Comparison of ENCODE assay signal across 2 cellular contexts in the genomic region with DNA sequence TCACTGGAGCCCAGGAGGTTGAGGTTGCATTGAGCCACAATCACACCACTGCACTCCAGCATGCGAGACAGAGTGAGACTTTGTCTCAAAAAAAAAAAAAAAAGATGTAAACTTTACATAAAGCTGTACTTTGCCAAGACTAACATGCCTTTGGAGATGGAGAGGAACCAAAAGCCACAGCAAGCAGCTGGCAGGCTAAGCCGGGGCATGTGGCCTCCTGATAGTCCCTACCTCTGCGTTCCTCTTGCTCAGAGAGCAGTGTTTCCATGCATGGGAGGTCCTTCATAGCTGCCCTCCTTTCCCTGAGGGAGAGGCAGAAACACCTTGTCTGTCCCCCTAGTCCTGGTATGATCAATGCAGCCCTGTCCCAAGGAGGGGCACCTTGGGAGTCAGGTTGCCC.
TF ChIP-seq lines count a peak whose summit lies in the region.

No MANE protein-coding gene starts in this region.

TF ChIP-seq in HepG2, 621 proteins besides CTCF, POLR2A, EP300 and RAD21:
- TF ChIP-seq, protein P1, sequence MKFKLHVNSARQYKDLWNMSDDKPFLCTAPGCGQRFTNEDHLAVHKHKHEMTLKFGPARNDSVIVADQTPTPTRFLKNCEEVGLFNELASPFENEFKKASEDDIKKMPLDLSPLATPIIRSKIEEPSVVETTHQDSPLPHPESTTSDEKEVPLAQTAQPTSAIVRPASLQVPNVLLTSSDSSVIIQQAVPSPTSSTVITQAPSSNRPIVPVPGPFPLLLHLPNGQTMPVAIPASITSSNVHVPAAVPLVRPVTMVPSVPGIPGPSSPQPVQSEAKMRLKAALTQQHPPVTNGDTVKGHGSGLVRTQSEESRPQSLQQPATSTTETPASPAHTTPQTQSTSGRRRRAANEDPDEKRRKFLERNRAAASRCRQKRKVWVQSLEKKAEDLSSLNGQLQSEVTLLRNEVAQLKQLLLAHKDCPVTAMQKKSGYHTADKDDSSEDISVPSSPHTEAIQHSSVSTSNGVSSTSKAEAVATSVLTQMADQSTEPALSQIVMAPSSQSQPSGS (CRISPR knock-in tag; IDR thresholded peaks at IDR 0.05), result no peak
- no peak for TF ChIP-seq ZNF260 (CRISPR knock-in tag; IDR thresholded peaks at IDR 0.05; ENCODE audit: borderline replicate concordance, low read depth)
- TF ChIP-seq ZNF605 (CRISPR knock-in tag; IDR thresholded peaks at IDR 0.05), result no peak
- TF ChIP-seq SPEN (CRISPR knock-in tag; IDR thresholded peaks at IDR 0.05; ENCODE audit: low read depth), result no peak
- no peak for TF ChIP-seq SMYD3 (CRISPR knock-in tag; IDR thresholded peaks at IDR 0.05)
- no peak for TF ChIP-seq TRIM24 (CRISPR knock-in tag; IDR thresholded peaks at IDR 0.05)
- no peak for TF ChIP-seq ZNF24 (IDR thresholded peaks at IDR 0.05)
- TF ChIP-seq, protein P2, sequence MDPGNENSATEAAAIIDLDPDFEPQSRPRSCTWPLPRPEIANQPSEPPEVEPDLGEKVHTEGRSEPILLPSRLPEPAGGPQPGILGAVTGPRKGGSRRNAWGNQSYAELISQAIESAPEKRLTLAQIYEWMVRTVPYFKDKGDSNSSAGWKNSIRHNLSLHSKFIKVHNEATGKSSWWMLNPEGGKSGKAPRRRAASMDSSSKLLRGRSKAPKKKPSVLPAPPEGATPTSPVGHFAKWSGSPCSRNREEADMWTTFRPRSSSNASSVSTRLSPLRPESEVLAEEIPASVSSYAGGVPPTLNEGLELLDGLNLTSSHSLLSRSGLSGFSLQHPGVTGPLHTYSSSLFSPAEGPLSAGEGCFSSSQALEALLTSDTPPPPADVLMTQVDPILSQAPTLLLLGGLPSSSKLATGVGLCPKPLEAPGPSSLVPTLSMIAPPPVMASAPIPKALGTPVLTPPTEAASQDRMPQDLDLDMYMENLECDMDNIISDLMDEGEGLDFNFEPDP (CRISPR knock-in tag; conservative IDR thresholded peaks at IDR 0.05), result no peak
- no peak for TF ChIP-seq JUN (CRISPR knock-in tag; IDR thresholded peaks at IDR 0.05)
- no peak for TF ChIP-seq HNF4G (IDR thresholded peaks at IDR 0.05; ENCODE audit: borderline replicate concordance, low read depth, low read length)
- TF ChIP-seq HNF4G (CRISPR knock-in tag; IDR thresholded peaks at IDR 0.05; ENCODE audit: borderline replicate concordance, low read depth), result no peak
- TF ChIP-seq MYC (CRISPR knock-in tag; IDR thresholded peaks at IDR 0.05; ENCODE audit: borderline replicate concordance), result no peak

TF ChIP-seq in GM23338, 12 proteins besides CTCF, POLR2A, EP300 and RAD21:
- TF ChIP-seq STAT1 (IDR thresholded peaks at IDR 0.05; ENCODE audit: unreplicated experiment), result no peak
- TF ChIP-seq, protein P3, sequence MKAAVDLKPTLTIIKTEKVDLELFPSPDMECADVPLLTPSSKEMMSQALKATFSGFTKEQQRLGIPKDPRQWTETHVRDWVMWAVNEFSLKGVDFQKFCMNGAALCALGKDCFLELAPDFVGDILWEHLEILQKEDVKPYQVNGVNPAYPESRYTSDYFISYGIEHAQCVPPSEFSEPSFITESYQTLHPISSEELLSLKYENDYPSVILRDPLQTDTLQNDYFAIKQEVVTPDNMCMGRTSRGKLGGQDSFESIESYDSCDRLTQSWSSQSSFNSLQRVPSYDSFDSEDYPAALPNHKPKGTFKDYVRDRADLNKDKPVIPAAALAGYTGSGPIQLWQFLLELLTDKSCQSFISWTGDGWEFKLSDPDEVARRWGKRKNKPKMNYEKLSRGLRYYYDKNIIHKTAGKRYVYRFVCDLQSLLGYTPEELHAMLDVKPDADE (IDR thresholded peaks at IDR 0.05), result no peak
- no peak for TF ChIP-seq ZNF114 (CRISPR knock-in tag; IDR thresholded peaks at IDR 0.05)
- no peak for TF ChIP-seq ZNF331 (CRISPR knock-in tag; IDR thresholded peaks at IDR 0.05; ENCODE audit: low read depth)
- no peak for TF ChIP-seq NANOG (IDR thresholded peaks at IDR 0.05; ENCODE audit: borderline replicate concordance)
- no peak for TF ChIP-seq EZH2 (IDR thresholded peaks at IDR 0.05; ENCODE audit: low read depth, unreplicated experiment)
- no peak for TF ChIP-seq EZH2phosphoT487 (IDR thresholded peaks at IDR 0.05; ENCODE audit: unreplicated experiment)
- TF ChIP-seq CREB1 (CRISPR knock-in tag; IDR thresholded peaks at IDR 0.05; ENCODE audit: low read depth), result no peak
- no peak for TF ChIP-seq POLR2AphosphoS5 (IDR thresholded peaks at IDR 0.05; ENCODE audit: low read depth)
TF ChIP-seq in GM23338: peak in this region for 0.
